ENCODE assay signal across 12 cellular contexts in genomic region chr9:36793277-36793676, GRCh38.
DNase-seq lines count a peak whose midpoint lies in the region; ATAC-seq and TF ChIP-seq lines count a peak whose summit lies in the region.
"Had no signal": no experiment of that assay in that cellular context is flagged by ENCODE, and none has a peak within 500 bp of the region (broad histone marks: within the 10 kb centered on the region; RNA-seq: fewer than 3 reads in every experiment).

No MANE protein-coding gene starts in this region.

- no peak overlapping the region for H3K27ac Mint-ChIP-seq in Calu3 (ENCODE audit: unreplicated experiment)

- H3K9me3 Mint-ChIP-seq in Calu3 (ENCODE audit: low read depth, unreplicated experiment): no peaks in the 10 kb centered on the region

- peak; percentile 19 for TF ChIP-seq CTCF in epithelial cell of esophagus (IDR thresholded peaks at IDR 0.05; ENCODE audit: insufficient read depth, low read depth, low read length, missing control alignments)
- no peak for TF ChIP-seq CTCF in Calu3 (IDR thresholded peaks at IDR 0.05; ENCODE audit: unreplicated experiment)

- ATAC-seq in GM18870 (IDR thresholded peaks at IDR 0.05; ENCODE audit: unreplicated experiment) (no peak), GM18861 (IDR thresholded peaks at IDR 0.05; ENCODE audit: unreplicated experiment) (no peak), HG02642 (IDR thresholded peaks at IDR 0.05; ENCODE audit: poor library complexity, unreplicated experiment) (no peak)
- ATAC-seq: left lobe of liver had no signal

- H3K27me3 Mint-ChIP-seq in Calu3 (ENCODE audit: unreplicated experiment): peaks cover 9% of the 10 kb centered on the region

- no TSS peak for BruUV-seq in Calu3 (replicated peaks; lab: Mats Ljungman, UMichigan)

- no peaks in the 10 kb centered on the region for H3K4me1 Mint-ChIP-seq in Calu3 (ENCODE audit: low read depth, unreplicated experiment)

- intact Hi-C loops in Calu3 (cut with micrococcal nuclease; ENCODE audit: unreplicated experiment): no loop called here

- H3K4me3 Mint-ChIP-seq in Calu3 (ENCODE audit: low read depth, unreplicated experiment): no peak overlapping the region

- DNase-seq in stimulated activated CD4-positive, alpha-beta T cell treated with anti-CD3 and anti-CD28 coated beads, Interleukin-1b, Interleukin-23, amount 100 ng/mL, for 48 hours: peak; percentile 4
- DNase-seq in stimulated activated CD4-positive, alpha-beta T cell treated with anti-CD3 and anti-CD28 coated beads, Interleukin-4, amount 100 ng/mL, for 1 hour: no peak
- DNase-seq in NCI-H2029 (lab: John Stamatoyannopoulos, UW) (peak; percentile 55), epithelial cell of esophagus (ENCODE audit: low read depth) (no peak), Calu3 (no peak)
- DNase-seq: anterior cingulate cortex, ovary, SIG-M5 had no signal

- H3K36me3 Mint-ChIP-seq in Calu3 (ENCODE audit: insufficient read depth, unreplicated experiment): no peaks in the 10 kb centered on the region

- CTCF ChIA-PET in Calu3 (lab: Charles Lee): interaction anchor here (0.7 kb wide), 1 partner anchor 11 kb away, joined by 3 read pairs; no protein-coding TSS in a partner anchor

- no peak overlapping the region for H3K4me3 ChIP-seq in epithelial cell of esophagus (ENCODE audit: low read length)
- H3K4me3 ChIP-seq: ovary had no signal

Comparison
In these comparisons a context has a peak if more than half of its experiments do, and no peak if none do; other contexts are left out.
1. DNase-seq: peak in stimulated activated CD4-positive, alpha-beta T cell treated with anti-CD3 and anti-CD28 coated beads, Interleukin-1b, Interleukin-23, amount 100 ng/mL, for 48 hours (single experiment) and NCI-H2029 (single experiment); none in stimulated activated CD4-positive, alpha-beta T cell treated with anti-CD3 and anti-CD28 coated beads, Interleukin-4, amount 100 ng/mL, for 1 hour (single experiment), epithelial cell of esophagus (single experiment) and Calu3 (single experiment).